Comparison of ENCODE assay signal across 9 cellular contexts in the genomic region with DNA sequence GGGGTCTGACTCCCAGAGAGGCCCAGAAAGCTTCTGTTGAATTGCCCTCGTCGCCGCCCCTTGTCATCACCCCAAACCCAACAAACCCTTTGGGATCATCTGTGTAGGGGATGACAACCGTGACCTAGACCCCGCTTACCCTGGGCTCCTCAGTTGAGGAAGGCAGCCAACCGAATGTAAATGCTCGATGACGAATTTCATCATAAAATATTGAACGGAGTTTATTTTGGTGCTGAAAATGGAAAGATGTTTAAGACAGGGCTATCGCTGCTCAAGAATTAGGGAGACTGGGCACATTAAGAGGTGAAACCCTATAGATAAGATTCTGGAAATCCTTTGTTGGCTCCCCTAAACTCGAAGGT. TPM values are rescaled to one million over a fixed set of nuclear protein-coding genes. Genes with fewer than 3 reads are reported as not detected.
A peak's percentile ranks its signal among the peaks of the same experiment; 100 is the strongest.
DNase-seq lines count a peak whose midpoint lies in the region; ATAC-seq, FAIRE-seq and TF ChIP-seq lines count a peak whose summit lies in the region.
"Had no signal": no experiment of that assay in that cellular context is flagged by ENCODE, and none has a peak within 500 bp of the region (broad histone marks: within the 10 kb centered on the region; RNA-seq: fewer than 3 reads in every experiment).

No MANE protein-coding gene starts in this region.

- no peaks in the 10 kb centered on the region; the same call in 1 of the 2 replicates for H3K4me1 ChIP-seq in GM12878 (ENCODE audit: control insufficient read depth, insufficient read depth, low read length)
- peaks cover 5 to 22% (median 20%) of the 10 kb centered on the region in 4 donors for H3K4me1 ChIP-seq in transverse colon

- H3K27ac ChIP-seq in GM12878 (ENCODE audit: control insufficient read depth, insufficient read depth) (peak overlapping the region; percentile 70), transverse colon (peak overlapping the region; percentile 93 to 98 (median 94))

- H3K4me3 ChIP-seq in GM12878 (peak overlapping the region; percentile 96), lower leg skin (ENCODE audit: low read depth, poor library complexity, severe bottlenecking) (peak overlapping the region; percentile 61), transverse colon (peak overlapping the region; percentile 73 to 96 (median 91))

- no peaks in the 10 kb centered on the region for H3K27me3 ChIP-seq in GM12878 (replicated peaks in 1 of 2; ENCODE audit: control insufficient read depth in 2 of 2, insufficient read depth in 2 of 2, low read length in 1 of 2)
- no peaks in the 10 kb centered on the region for H3K27me3 ChIP-seq in transverse colon

- in situ Hi-C loops in GM12878 (cut with MboI): no loop called here
- in situ Hi-C loops in transverse colon (cut with MboI; ENCODE audit: low pct_ligation_motif_present in 1 of 4, low pct_unique_long_range_greater_than_20kb in 1 of 4, low sequenced_read_pairs in 3 of 4): no loop called here

- H4K20me1 ChIP-seq in GM12878 (ENCODE audit: control insufficient read depth, insufficient read depth): no peaks in the 10 kb centered on the region

- intact Hi-C loops in GM12878 (cut with micrococcal nuclease; ENCODE audit: unreplicated experiment): loop anchor here (5.0 kb wide), 2 partner anchors 37 to 1147 kb away; no protein-coding TSS in a partner anchor
- intact Hi-C loops in lower leg skin (cut with DNase I; ENCODE audit: low total_unique reads): no loop called here
- intact Hi-C loops in transverse colon (cut with DNase I; ENCODE audit: low total_unique reads): no loop called here
- intact Hi-C loops in posterior cingulate gyrus (cut with DNase I): loop anchor here (2.0 to 5.0 kb wide), 2 partner anchors 37 to 98 kb away; a partner anchor contains a TSS

- no peaks in the 10 kb centered on the region for H3K36me3 ChIP-seq in GM12878 (ENCODE audit: control insufficient read depth in 2 of 2, insufficient read depth in 2 of 2, low read length in 1 of 2)
- H3K36me3 ChIP-seq in transverse colon: peaks cover 0 to 6% (median 0%) of the 10 kb centered on the region in 4 donors

- RAD21 ChIA-PET in GM12878 (lab: Charles Lee; ENCODE audit: unreplicated experiment): interaction anchor here (1.2 to 1.5 kb wide), 2 partner anchors 29 to 98 kb away, joined by 3 to 4 read pairs; a partner anchor contains a TSS

- FAIRE-seq in GM12878 (lab: Jason Lieb, UNC): no peak
- FAIRE-seq: endometrium had no signal

- ATAC-seq in activated CD4-positive, CD25-positive, alpha-beta regulatory T cell treated with anti-CD3 and anti-CD28 coated beads, Interleukin-2, amount 50 U/mL, for 24 hours: peak; percentile 4 to 5
- ATAC-seq in HG03196 (IDR thresholded peaks at IDR 0.05; ENCODE audit: unreplicated experiment): peak; percentile 8
- ATAC-seq in GM12878: peak; percentile 44

- H3K4me2 ChIP-seq in GM12878 (ENCODE audit: control insufficient read depth, insufficient read depth): peak overlapping the region; percentile 46

- under 1% methylated on average over 11 of the region's 11 CpGs for WGBS in GM12878 (ENCODE audit: insufficient coverage, insufficient replicate concordance, low lambda C conversion rate, missing lambda C conversion rate)
- WGBS in lower leg skin, 2 donors: 0 to 1% methylated on average over 11 of the region's 11 CpGs
- 0% methylated on average over 6 to 11 of the region's 11 CpGs for WGBS in transverse colon (ENCODE audit: low coverage in 1 of 2), 2 donors

- CTCF ChIA-PET in GM12878 (lab: Yijun Ruan, JAX): interaction anchor here (1.0 kb wide), 1 partner anchor 33 kb away, joined by 3 read pairs; no protein-coding TSS in a partner anchor

- H3K9me3 ChIP-seq in GM12878 (replicated peaks; ENCODE audit: control insufficient read depth, insufficient read depth, low read length): no peaks in the 10 kb centered on the region
- H3K9me3 ChIP-seq in transverse colon: no peaks in the 10 kb centered on the region

- no peak for TF ChIP-seq RAD21 in GM12878 (IDR thresholded peaks at IDR 0.05; ENCODE audit: insufficient read depth, low read depth, low read length)

- H2AFZ ChIP-seq in GM12878 (ENCODE audit: control insufficient read depth, low read depth, low read length): peak overlapping the region; percentile 98

- SMC1A ChIA-PET in GM12878 (lab: Charles Lee; ENCODE audit: uncharacterized antibody, unreplicated experiment): interaction anchor here (1.0 to 1.2 kb wide), 2 partner anchors 12 to 46 kb away, joined by 3 read pairs; no protein-coding TSS in a partner anchor

- TF ChIP-seq CTCF in GM12878 (IDR thresholded peaks at IDR 0.05 in 2 of 3, conservative IDR thresholded peaks at IDR 0.05 in 1 of 3; ENCODE audit: control insufficient read depth in 2 of 3, extremely low read depth in 1 of 3, insufficient read depth in 1 of 3, low read depth in 3 of 3, low read length in 3 of 3): no peak
- no peak for TF ChIP-seq CTCF in lower leg skin (IDR thresholded peaks at IDR 0.05)
- no peak for TF ChIP-seq CTCF in transverse colon (IDR thresholded peaks at IDR 0.05)

- TF ChIP-seq POLR2A in GM12878 (IDR thresholded peaks at IDR 0.05; ENCODE audit: low read depth, low read length) (no peak), lower leg skin (IDR thresholded peaks at IDR 0.05) (no peak), transverse colon (IDR thresholded peaks at IDR 0.05) (no peak)

- peaks cover 20% of the 10 kb centered on the region for H3K79me2 ChIP-seq in GM12878 (ENCODE audit: control insufficient read depth, insufficient read depth, low read length)

- no peak for TF ChIP-seq EP300 in GM12878 (IDR thresholded peaks at IDR 0.05; ENCODE audit: borderline replicate concordance in 1 of 2, control insufficient read depth in 1 of 2, low read depth in 2 of 2, low read length in 2 of 2)
- TF ChIP-seq EP300 in transverse colon (IDR thresholded peaks at IDR 0.05; ENCODE audit: low read depth): no peak

- H3K9ac ChIP-seq in GM12878 (ENCODE audit: control insufficient read depth, insufficient read depth, low read length): peak overlapping the region; percentile 81

- POLR2A ChIA-PET in GM12878 (lab: Charles Lee): interaction anchor here (1.0 to 1.6 kb wide), 2 partner anchors 38 to 40 kb away, joined by 3 to 4 read pairs; no protein-coding TSS in a partner anchor

- no peak for DNase-seq in activated CD4-positive, CD25-positive, alpha-beta regulatory T cell treated with anti-CD3 and anti-CD28 coated beads, Interleukin-2, amount 50 U/mL, for 72 hours
- DNase-seq in GM12878 (ENCODE audit: low read depth, low spot score) (no peak), lower leg skin (ENCODE audit: low spot score in 2 of 2) (no peak), transverse colon (no peak), hepatic stellate cell (ENCODE audit: low spot score) (no peak), posterior cingulate gyrus (no peak)

- BruUV-seq in GM12878 (replicated peaks; lab: Mats Ljungman, UMichigan): no TSS peak

RNA-seq across cellular contexts. Expression of a gene that starts 0.5 kb away (rescaled TPM):
- total RNA-seq in GM12878 (2013; cell fraction: nucleolus; rRNA removed): 42.5 and 44.1 TPM in 2 replicates
- total RNA-seq in GM12878 (2014; rRNA removed) (31.9 and 35.8 TPM in 2 replicates), GM12878 (2014; rRNA removed; fragmentation: Illumina TruSeq; extraction: Trizol) (25.7 and 26.0 TPM in 2 replicates), GM12878 (2021) (26.8 and 27.4 TPM in 2 replicates), lower leg skin (10 to 100 TPM; 47.2 to 72.0 (median 59.0) TPM), transverse colon (10 to 100 TPM; 14.7 to 51.9 (median 38.6) TPM)
- polyA plus RNA-seq in GM12878 (2011; ENCODE audit: low read depth): 21.2 TPM
- polyA plus RNA-seq in GM12878 (2011; rRNA removed) (54.5 and 85.9 TPM in 2 replicates), GM12878 (2014; fragmentation: Illumina TruSeq; extraction: Trizol) (43.7 and 59.4 TPM in 2 replicates), GM12878 (2014; fragmentation: Nextera tagmentation; extraction: Ambion mirVana) (10 to 100 TPM; 34.0 to 50.5 TPM), GM12878 (2014; rRNA removed) (27.8 and 28.8 TPM in 2 replicates), GM12878 (2016; fragmentation: Nextera tagmentation; extraction: Ambion mirVana) (10 to 100 TPM; 64.6 to 74.3 TPM)
- 13.2 and 17.9 TPM in 2 replicates for polyA plus RNA-seq in GM12878 (2011; cell fraction: cytosol; rRNA removed)
- 16.1 and 16.5 TPM in 2 replicates for polyA plus RNA-seq in GM12878 (2011; cell fraction: nucleus; rRNA removed)
- 24.8 and 26.3 TPM in 2 replicates for polyA plus RNA-seq in GM12878 (2012)
- polyA minus RNA-seq in GM12878 (2011; rRNA and poly(A)+ RNA removed): 13.3 and 19.2 TPM in 2 replicates
- 4.9 and 8.5 TPM in 2 replicates for polyA minus RNA-seq in GM12878 (2011; cell fraction: cytosol; rRNA and poly(A)+ RNA removed)
- 8.0 and 11.9 TPM in 2 replicates for polyA minus RNA-seq in GM12878 (2011; cell fraction: nucleus; rRNA and poly(A)+ RNA removed)

RNA-seq across cellular contexts. Expression of a gene that starts 44.2 kb away (rescaled TPM):
- 129 and 132 TPM in 2 replicates for total RNA-seq in GM12878 (2013; cell fraction: nucleolus; rRNA removed)
- total RNA-seq in GM12878 (2014; rRNA removed): 148 and 181 TPM in 2 replicates
- 142 and 144 TPM in 2 replicates for total RNA-seq in GM12878 (2014; rRNA removed; fragmentation: Illumina TruSeq; extraction: Trizol)
- 288 and 312 TPM in 2 replicates for total RNA-seq in GM12878 (2021)
- polyA plus RNA-seq in GM12878 (2011; ENCODE audit: low read depth): 218 TPM
- polyA plus RNA-seq in GM12878 (2011; rRNA removed): 425 and 442 TPM in 2 replicates
- polyA plus RNA-seq in GM12878 (2011; cell fraction: cytosol; rRNA removed): 307 and 377 TPM in 2 replicates
- polyA plus RNA-seq in GM12878 (2011; cell fraction: nucleus; rRNA removed): 151 and 184 TPM in 2 replicates
- polyA plus RNA-seq in GM12878 (2012): 156 and 217 TPM in 2 replicates
- polyA plus RNA-seq in GM12878 (2014; fragmentation: Illumina TruSeq; extraction: Trizol): 358 and 442 TPM in 2 replicates
- polyA plus RNA-seq in GM12878 (2014; fragmentation: Nextera tagmentation; extraction: Ambion mirVana): 100 to 1,000 TPM; 813 to 936 TPM
- 290 and 346 TPM in 2 replicates for polyA plus RNA-seq in GM12878 (2014; rRNA removed)
- polyA plus RNA-seq in GM12878 (2016; fragmentation: Nextera tagmentation; extraction: Ambion mirVana): 100 to 1,000 TPM; 540 to 578 TPM
- 195 and 312 TPM in 2 replicates for polyA minus RNA-seq in GM12878 (2011; rRNA and poly(A)+ RNA removed)
- polyA minus RNA-seq in GM12878 (2011; cell fraction: cytosol; rRNA and poly(A)+ RNA removed): 37.7 and 56.5 TPM in 2 replicates
- polyA minus RNA-seq in GM12878 (2011; cell fraction: nucleus; rRNA and poly(A)+ RNA removed): 42.2 and 49.9 TPM in 2 replicates
- total RNA-seq in lower leg skin: 10 to 100 TPM; 55.1 to 70.8 (median 64.4) TPM
- 10 to 100 TPM; 38.5 to 87.3 (median 80.3) TPM for total RNA-seq in transverse colon

RNA-seq across cellular contexts. Expression of a gene that starts 48.4 kb away (rescaled TPM):
- 0.67 TPM in 1 of 2 replicates, not detected in the other for total RNA-seq in GM12878 (2013; cell fraction: nucleolus; rRNA removed)
- total RNA-seq in GM12878 (2014; rRNA removed): not detected in 2 replicates
- total RNA-seq in GM12878 (2014; rRNA removed; fragmentation: Illumina TruSeq; extraction: Trizol): 0.41 TPM in 1 of 2 replicates, not detected in the other
- total RNA-seq in GM12878 (2021): not detected in 2 replicates
- polyA plus RNA-seq in GM12878 (2011; ENCODE audit: low read depth): not detected
- polyA plus RNA-seq in GM12878 (2011; rRNA removed): 0.04 and 0.50 TPM in 2 replicates
- polyA plus RNA-seq in GM12878 (2011; cell fraction: cytosol; rRNA removed): 0.07 TPM in 1 of 2 replicates, not detected in the other
- 0.13 and 0.26 TPM in 2 replicates for polyA plus RNA-seq in GM12878 (2011; cell fraction: nucleus; rRNA removed)
- not detected in 2 replicates for polyA plus RNA-seq in GM12878 (2012)
- polyA plus RNA-seq in GM12878 (2014; fragmentation: Illumina TruSeq; extraction: Trizol): not detected in 2 replicates
- under 1 TPM; 0.60 to 0.97 TPM for polyA plus RNA-seq in GM12878 (2014; fragmentation: Nextera tagmentation; extraction: Ambion mirVana)
- polyA plus RNA-seq in GM12878 (2014; rRNA removed): not detected in 2 replicates
- not detected for polyA plus RNA-seq in GM12878 (2016; fragmentation: Nextera tagmentation; extraction: Ambion mirVana)
- polyA minus RNA-seq in GM12878 (2011; rRNA and poly(A)+ RNA removed): 0.88 and 1.6 TPM in 2 replicates
- polyA minus RNA-seq in GM12878 (2011; cell fraction: cytosol; rRNA and poly(A)+ RNA removed): not detected in 2 replicates
- polyA minus RNA-seq in GM12878 (2011; cell fraction: nucleus; rRNA and poly(A)+ RNA removed): 33.4 and 68.0 TPM in 2 replicates
- total RNA-seq in lower leg skin: 1 to 10 TPM; 1.8 to 3.6 (median 2.8) TPM
- 1 to 10 TPM in 1 of 4 donors, under 1 TPM in 2, not detected in 1; 0.41 to 2.8 (median 0.48) TPM for total RNA-seq in transverse colon

Comparison
In these comparisons a context has a peak if more than half of its experiments do, and no peak if none do; other contexts are left out.
1. intact Hi-C loops: an anchor here in GM12878 (5.0 kb wide) and posterior cingulate gyrus (2.0 to 5.0 kb wide); none called in lower leg skin and transverse colon.